Comparison of ENCODE assay signal across 8 cellular contexts in the genomic region with DNA sequence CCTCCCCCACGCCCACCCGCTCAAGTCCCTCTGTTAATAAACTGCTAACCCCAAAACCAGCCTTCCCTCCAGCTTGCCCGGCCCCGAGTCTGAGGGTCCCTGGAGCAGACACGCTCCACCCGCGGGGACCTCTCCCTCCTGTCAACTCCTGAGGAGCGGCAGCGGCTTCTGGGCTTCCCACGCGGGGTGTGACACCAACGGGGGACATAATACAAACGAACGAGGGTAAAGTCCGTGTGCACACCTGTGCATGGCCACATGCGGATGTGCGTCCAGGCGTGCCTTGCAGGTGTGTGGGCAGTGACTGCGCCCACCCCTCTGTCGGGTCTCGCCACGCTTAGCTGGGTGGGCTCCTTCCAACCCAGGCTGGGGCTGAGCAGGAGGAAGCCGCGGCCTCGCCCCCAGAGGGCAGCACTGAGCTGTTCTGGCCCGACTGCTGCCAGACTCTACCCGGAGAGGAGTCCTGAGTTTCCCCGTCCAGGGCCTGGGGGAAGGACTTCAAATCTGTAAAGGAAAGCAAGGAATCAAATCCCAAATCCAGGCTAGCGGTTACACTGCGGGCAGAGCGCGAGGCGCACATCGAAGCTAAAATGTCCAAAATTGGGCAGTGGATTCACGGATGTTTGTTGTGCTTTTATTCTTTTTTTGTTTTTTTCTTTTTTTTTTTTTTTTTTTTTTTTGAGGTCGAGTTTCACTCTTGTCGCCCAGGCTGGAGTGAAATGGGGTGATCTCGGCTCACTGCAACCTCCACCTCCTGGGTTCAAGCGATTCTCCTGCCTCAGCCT. TPM values are rescaled to one million over a fixed set of nuclear protein-coding genes. Genes with fewer than 3 reads are reported as not detected.
DNase-seq lines count a peak whose midpoint lies in the region; ATAC-seq, FAIRE-seq and TF ChIP-seq lines count a peak whose summit lies in the region.

No MANE protein-coding gene starts in this region.

- H3K4me1 ChIP-seq in A673 (ENCODE audit: insufficient read depth, low read length, poor library complexity, severe bottlenecking) (peaks cover 6% of the 10 kb centered on the region), parathyroid adenoma (peaks cover 30% of the 10 kb centered on the region), thymus (ENCODE audit: control insufficient read depth, insufficient read depth, low read length) (peaks cover 9% of the 10 kb centered on the region)

- H3K27me3 ChIP-seq in A673 (replicated peaks; ENCODE audit: insufficient read depth, low read depth, low read length, poor library complexity) (no peaks in the 10 kb centered on the region), SU-DHL-6 (ENCODE audit: low read length) (no peaks in the 10 kb centered on the region), parathyroid adenoma (ENCODE audit: control insufficient read depth, insufficient read depth, low read length) (no peaks in the 10 kb centered on the region), thymus (ENCODE audit: control insufficient read depth, insufficient read depth) (no peaks in the 10 kb centered on the region)

- H3K4me2 ChIP-seq in SU-DHL-6 (ENCODE audit: low read depth, low read length, poor library complexity, severe bottlenecking) (peak overlapping the region; percentile 13), parathyroid adenoma (ENCODE audit: low read length) (peak overlapping the region; percentile 71)

- peak; percentile 93 for FAIRE-seq in GM19239 (lab: Jason Lieb, UNC)

- no peak overlapping the region for H3K9ac ChIP-seq in SU-DHL-6 (ENCODE audit: low read length)
- H3K9ac ChIP-seq in parathyroid adenoma = no peak overlapping the region

- no peaks in the 10 kb centered on the region for H3K27me3 Mint-ChIP-seq in activated naive CD8-positive, alpha-beta T cell treated with anti-CD3 and anti-CD28 coated beads for 36 hours

- peak; percentile 78 for TF ChIP-seq CTCF in A673 (conservative IDR thresholded peaks at IDR 0.05; ENCODE audit: low read depth, low read length)
- TF ChIP-seq CTCF in SU-DHL-6 (IDR thresholded peaks at IDR 0.05; ENCODE audit: insufficient read depth, low read length, poor library complexity, severe bottlenecking) = peak; percentile 89
- TF ChIP-seq CTCF in parathyroid adenoma (IDR thresholded peaks at IDR 0.05) = peak; percentile 99

- H3K27ac ChIP-seq in A673 (ENCODE audit: low read depth, low read length, poor library complexity, severe bottlenecking) = peak overlapping the region; percentile 61
- H3K27ac ChIP-seq in SU-DHL-6 (ENCODE audit: low read depth, low read length) = no peak overlapping the region
- peak overlapping the region; percentile 22 for H3K27ac ChIP-seq in parathyroid adenoma
- H3K27ac ChIP-seq in thymus (ENCODE audit: low read depth) = peak overlapping the region; percentile 42

- no peaks in the 10 kb centered on the region for H4K20me1 ChIP-seq in SU-DHL-6 (ENCODE audit: low read depth, low read length)

- peak overlapping the region; percentile 64 for H3K27ac Mint-ChIP-seq in activated naive CD8-positive, alpha-beta T cell treated with anti-CD3 and anti-CD28 coated beads for 36 hours

- DNase-seq in A673 (ENCODE audit: low spot score) = peak; percentile 82
- DNase-seq in GM19239 (ENCODE audit: insufficient read length, low spot score) = peak; percentile 93
- DNase-seq in NCI-H1092 (lab: John Stamatoyannopoulos, UW) = peak; percentile 69
- peak; percentile 86 for DNase-seq in activated naive CD8-positive, alpha-beta T cell treated with anti-CD3 and anti-CD28 coated beads for 36 hours
- peak; percentile 90 for DNase-seq in Right ventricle myocardium superior

- peak overlapping the region; percentile 41 for H3K4me3 ChIP-seq in A673 (ENCODE audit: low read depth, low read length, poor library complexity, severe bottlenecking)
- no peak overlapping the region for H3K4me3 ChIP-seq in SU-DHL-6 (ENCODE audit: insufficient read depth, low read length, poor library complexity, severe bottlenecking)
- peak overlapping the region; percentile 23 for H3K4me3 ChIP-seq in parathyroid adenoma (ENCODE audit: low read depth, low read length)
- H3K4me3 ChIP-seq in thymus (ENCODE audit: low read length) = peak overlapping the region; percentile 15

- POLR2A ChIA-PET in A673 (lab: Charles Lee; ENCODE audit: low non-redundant PET) = interaction anchor here (0.6 to 0.7 kb wide), 2 partner anchors 75 to 910 kb away, joined by 8 to 21 read pairs; no protein-coding TSS in a partner anchor

- H3K4me3 Mint-ChIP-seq in activated naive CD8-positive, alpha-beta T cell treated with anti-CD3 and anti-CD28 coated beads for 36 hours = peak overlapping the region; percentile 60

- H3K36me3 Mint-ChIP-seq in activated naive CD8-positive, alpha-beta T cell treated with anti-CD3 and anti-CD28 coated beads for 36 hours = no peaks in the 10 kb centered on the region

- peaks cover 5% of the 10 kb centered on the region for H3K4me1 Mint-ChIP-seq in activated naive CD8-positive, alpha-beta T cell treated with anti-CD3 and anti-CD28 coated beads for 36 hours

- peaks cover 4% of the 10 kb centered on the region; the same call in 1 of the 2 replicates for H3F3A ChIP-seq in SU-DHL-6 (ENCODE audit: insufficient read depth)

- no peaks in the 10 kb centered on the region for H3K79me2 ChIP-seq in SU-DHL-6 (ENCODE audit: insufficient read depth, low read length)
- no peaks in the 10 kb centered on the region for H3K79me2 ChIP-seq in parathyroid adenoma

- no peaks in the 10 kb centered on the region for H3K9me2 ChIP-seq in SU-DHL-6 (replicated peaks; ENCODE audit: insufficient read depth, low read length)

- H2AFZ ChIP-seq in SU-DHL-6 (ENCODE audit: low read depth, low read length, severe bottlenecking) (no peak overlapping the region), parathyroid adenoma (peak overlapping the region; percentile 97)

- H3K36me3 ChIP-seq in A673 (ENCODE audit: insufficient read depth, low read length, poor library complexity, severe bottlenecking) = no peaks in the 10 kb centered on the region
- H3K36me3 ChIP-seq in SU-DHL-6 (ENCODE audit: low read length) = no peaks in the 10 kb centered on the region
- no peaks in the 10 kb centered on the region for H3K36me3 ChIP-seq in parathyroid adenoma (ENCODE audit: control insufficient read depth, insufficient read depth, low read length)
- no peaks in the 10 kb centered on the region for H3K36me3 ChIP-seq in thymus (ENCODE audit: control insufficient read depth, insufficient read depth)

- H3K9me3 ChIP-seq in A673 (ENCODE audit: low read depth, low read length, poor library complexity, severe bottlenecking) (no peaks in the 10 kb centered on the region), SU-DHL-6 (ENCODE audit: insufficient read depth, low read length) (no peaks in the 10 kb centered on the region), parathyroid adenoma (ENCODE audit: control insufficient read depth, low read length) (no peaks in the 10 kb centered on the region), thymus (ENCODE audit: control insufficient read depth) (no peaks in the 10 kb centered on the region)

- CTCF ChIA-PET in A673 (lab: Charles Lee) = interaction anchor here (0.6 to 2.5 kb wide), 15 partner anchors 13 to 1019 kb away, joined by 3 to 24 read pairs (median 9); no protein-coding TSS in a partner anchor

- no peaks in the 10 kb centered on the region for H3K9me3 Mint-ChIP-seq in activated naive CD8-positive, alpha-beta T cell treated with anti-CD3 and anti-CD28 coated beads for 36 hours

- 7% methylated on average over 39 of the region's 39 CpGs for WGBS in thymus

- BruUV-seq in A673 (replicated peaks; lab: Mats Ljungman, UMichigan) = no TSS peak

- intact Hi-C loops in A673 (cut with micrococcal nuclease; ENCODE audit: unreplicated experiment) (loop anchor here (1.0 to 5.0 kb wide), 4 partner anchors 14 to 791 kb away; no protein-coding TSS in a partner anchor), Right ventricle myocardium superior (cut with DNase I) (loop anchor here (2.0 to 5.0 kb wide), 2 partner anchors 71 to 100 kb away; no protein-coding TSS in a partner anchor)

- peak; percentile 97 for ATAC-seq in Right ventricle myocardium superior (ENCODE audit: poor library complexity)

RNA-seq across cellular contexts. Expression of a gene that starts 24.2 kb away (rescaled TPM):
- 54.1 and 82.2 TPM in 2 replicates for total RNA-seq in A673 (2021)
- total RNA-seq in activated naive CD8-positive, alpha-beta T cell treated with anti-CD3 and anti-CD28 coated beads for 36 hours = not detected
- not detected for total RNA-seq in Right ventricle myocardium superior
- polyA plus RNA-seq in thymus = 2,044 TPM

RNA-seq across cellular contexts. Expression of a gene that starts 36.0 kb away (rescaled TPM):
- total RNA-seq in A673 (2021) (not detected in 2 replicates), Right ventricle myocardium superior (not detected)
- not detected for total RNA-seq in activated naive CD8-positive, alpha-beta T cell treated with anti-CD3 and anti-CD28 coated beads for 36 hours
- polyA plus RNA-seq in thymus = 262 TPM

RNA-seq across cellular contexts. Expression of a gene that starts 40.1 kb away (rescaled TPM):
- 504 and 524 TPM in 2 replicates for total RNA-seq in A673 (2021)
- 1,000 to 10,000 TPM; 1,196 to 1,277 TPM for total RNA-seq in activated naive CD8-positive, alpha-beta T cell treated with anti-CD3 and anti-CD28 coated beads for 36 hours
- 1,143 TPM for total RNA-seq in Right ventricle myocardium superior
- 1,051 TPM for polyA plus RNA-seq in thymus

Comparison
In these comparisons a context has a peak if more than half of its experiments do, and no peak if none do; other contexts are left out.
1. RNA of a gene that starts 24.2 kb away (total RNA-seq): 54.1 to 82.2 TPM in A673; not detected in activated naive CD8-positive, alpha-beta T cell treated with anti-CD3 and anti-CD28 coated beads for 36 hours and not detected in Right ventricle myocardium superior (single experiment); every median in the first group is over 10 times any median in the second.
2. Peak in every context shown above with its lines, with median percentiles within 50 percentile points of each other: DNase-seq and CTCF ChIP-seq.